In genomic region chr5:173917788-173918786, GRCh38 we compare ENCODE assay signal across 8 cellular contexts. TPM values are rescaled to one million over a fixed set of nuclear protein-coding genes. Genes with fewer than 3 reads are reported as not detected.
DNase-seq lines count a peak whose midpoint lies in the region; FAIRE-seq and TF ChIP-seq lines count a peak whose summit lies in the region.

No MANE protein-coding gene starts in this region.

- peak; percentile 82 for TF ChIP-seq POLR2A in GM12892 (IDR thresholded peaks at IDR 0.05; ENCODE audit: low read depth, low read length)

- H3K4me1 Mint-ChIP-seq in HFFc6 (ENCODE audit: low read depth) = peaks cover 5% of the 10 kb centered on the region
- peaks cover 8% of the 10 kb centered on the region for H3K4me1 Mint-ChIP-seq in MCF 10A (ENCODE audit: insufficient read depth, unreplicated experiment)
- peaks cover 18% of the 10 kb centered on the region for H3K4me1 Mint-ChIP-seq in type B pancreatic cell (ENCODE audit: unreplicated experiment)

- peaks cover 40% of the 10 kb centered on the region for H3K4me1 ChIP-seq in iPS-20b (ENCODE audit: insufficient read depth, low read length)

- POLR2A ChIA-PET in MCF 10A (lab: Yijun Ruan, JAX) = interaction anchor here (0.8 to 9.5 kb wide), 24 partner anchors 10 to 302 kb away, joined by 3 to 149 read pairs (median 6); partner anchors contain the start of genes BOD1 and CPEB4

- H3K9ac ChIP-seq in iPS-20b (ENCODE audit: low read depth, low read length) = peak overlapping the region; percentile 90

- BruUV-seq in MCF 10A (replicated peaks; lab: Mats Ljungman, UMichigan) = TSS peak; percentile 62

- FAIRE-seq in GM12892 (lab: Jason Lieb, UNC) = peak; percentile 80

- intact Hi-C loops in MCF 10A (cut with micrococcal nuclease) = loop anchor here (1.0 to 2.0 kb wide), 3 partner anchors 25 to 299 kb away; no protein-coding TSS in a partner anchor

- CTCF ChIA-PET in MCF 10A (lab: Yijun Ruan, JAX) = interaction anchor here (0.6 to 1.4 kb wide), 5 partner anchors 22 to 289 kb away, joined by 3 to 4 read pairs (median 3); no protein-coding TSS in a partner anchor

- peak overlapping the region; percentile 93 for H3K27ac ChIP-seq in iPS-20b (ENCODE audit: low read length)

- H3K27ac Mint-ChIP-seq in HFFc6 (no peak overlapping the region), MCF 10A (ENCODE audit: low read depth, unreplicated experiment) (no peak overlapping the region), type B pancreatic cell (no peak overlapping the region)

- peak; percentile 21 for DNase-seq in GM12892 (ENCODE audit: insufficient read length)
- peak; percentile 78 for DNase-seq in HFFc6
- peak; percentile 89 for DNase-seq in MV-4-11 (lab: John Stamatoyannopoulos, UW)
- peak in 4 of 5 donors; percentile 27 to 84 (median 42) for DNase-seq in T-helper 1 cell
- DNase-seq in MCF 10A (ENCODE audit: unreplicated experiment) = peak; percentile 94
- DNase-seq in stimulated activated CD4-positive, alpha-beta T cell treated with anti-CD3 and anti-CD28 coated beads, Interleukin-12 subunit alpha, Interleukin-12 subunit beta, amount 100 ng/mL, for 4 hours = peak; percentile 38
- DNase-seq in type B pancreatic cell (ENCODE audit: extremely low spot score, unreplicated experiment) = no peak

- H3K4me3 Mint-ChIP-seq in HFFc6 = no peak overlapping the region
- H3K4me3 Mint-ChIP-seq in MCF 10A (ENCODE audit: unreplicated experiment) = no peak overlapping the region
- no peak overlapping the region for H3K4me3 Mint-ChIP-seq in type B pancreatic cell

- no peaks in the 10 kb centered on the region for H3K9me3 Mint-ChIP-seq in HFFc6
- no peaks in the 10 kb centered on the region for H3K9me3 Mint-ChIP-seq in MCF 10A (ENCODE audit: unreplicated experiment)
- H3K9me3 Mint-ChIP-seq in type B pancreatic cell = no peaks in the 10 kb centered on the region

- H3K36me3 ChIP-seq in iPS-20b (ENCODE audit: insufficient read depth, low read depth, low read length) = no peaks in the 10 kb centered on the region

- no peaks in the 10 kb centered on the region for H3K27me3 ChIP-seq in iPS-20b (ENCODE audit: insufficient read depth, low read length)

- peak overlapping the region; percentile 79 for H3K4me3 ChIP-seq in iPS-20b (ENCODE audit: low read length)

- H3K36me3 Mint-ChIP-seq in HFFc6 (ENCODE audit: low read depth) = no peaks in the 10 kb centered on the region
- H3K36me3 Mint-ChIP-seq in MCF 10A (ENCODE audit: insufficient read depth, unreplicated experiment) = peaks cover 37% of the 10 kb centered on the region
- no peaks in the 10 kb centered on the region for H3K36me3 Mint-ChIP-seq in type B pancreatic cell

- no peak for TF ChIP-seq CTCF in HFFc6 (IDR thresholded peaks at IDR 0.05)
- no peak for TF ChIP-seq CTCF in MCF 10A (IDR thresholded peaks at IDR 0.05; ENCODE audit: unreplicated experiment)
- no peak for TF ChIP-seq CTCF in type B pancreatic cell (conservative IDR thresholded peaks at IDR 0.05)

- no peaks in the 10 kb centered on the region for H3K9me3 ChIP-seq in iPS-20b (ENCODE audit: insufficient read depth, low read depth, low read length)

- H3K27me3 Mint-ChIP-seq in HFFc6 (ENCODE audit: insufficient read depth) (no peaks in the 10 kb centered on the region), MCF 10A (ENCODE audit: insufficient read depth, unreplicated experiment) (no peaks in the 10 kb centered on the region), type B pancreatic cell (no peaks in the 10 kb centered on the region)

RNA-seq across cellular contexts. Expression of gene CPEB4, which starts 29.9 kb away (rescaled TPM):
- 18.8 TPM for polyA plus RNA-seq in GM12892 (2012; ENCODE audit: missing spikeins)
- total RNA-seq in HFFc6 (2021; fragmentation: NEBNext Ultra II Directional; extraction: Animal tissue kit (Norgen Biotek cat#: 25700)) = 10 to 100 TPM; 19.5 to 25.9 (median 22.3) TPM
- total RNA-seq in MCF 10A (2022) (86.7 and 99.0 TPM in 2 replicates), type B pancreatic cell (ENCODE audit: low replicate concordance) (53.2 and 56.1 TPM in 2 replicates)
